In the genomic region with DNA sequence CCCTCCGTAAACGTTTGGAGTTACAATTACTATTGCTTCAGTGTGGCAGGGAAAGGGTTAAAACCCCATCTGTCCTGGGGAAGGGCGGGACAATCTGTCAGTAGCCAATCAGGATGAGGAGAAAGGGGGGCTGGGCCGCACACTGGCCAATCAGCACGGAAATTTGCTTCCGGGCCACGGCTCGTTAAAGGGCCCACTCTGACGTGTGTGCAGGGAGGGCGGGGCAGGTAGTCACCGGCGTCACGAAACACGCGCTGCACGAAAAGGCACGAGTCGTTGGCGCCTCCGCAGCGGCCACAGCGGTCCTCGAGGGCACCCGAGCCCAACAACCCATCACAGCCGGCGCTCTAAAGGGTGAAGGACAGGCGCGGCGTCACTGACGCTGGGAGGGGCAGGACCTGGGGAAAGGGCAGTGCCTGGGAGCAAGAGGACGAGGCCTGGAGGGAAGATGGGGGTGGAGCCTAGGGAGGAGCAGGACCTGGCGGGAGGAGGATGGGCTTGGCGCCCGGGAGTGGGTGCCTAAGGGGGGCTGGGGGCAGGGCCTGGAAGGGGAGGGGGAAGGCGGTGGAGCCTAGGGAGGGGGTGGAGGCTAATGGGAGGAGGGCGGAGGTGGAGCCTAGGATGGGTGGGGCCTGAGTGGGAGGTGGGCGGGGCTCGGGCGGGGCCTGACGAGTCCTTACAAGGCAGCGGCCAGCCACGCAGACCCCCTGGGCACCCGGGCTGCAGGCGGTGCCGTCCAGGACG, we compare ENCODE assay signal across 8 cellular contexts. TPM values are rescaled to one million over a fixed set of nuclear protein-coding genes. Genes with fewer than 3 reads are reported as not detected.
DNase-seq lines count a peak whose midpoint lies in the region; ATAC-seq, FAIRE-seq and TF ChIP-seq lines count a peak whose summit lies in the region.

No MANE protein-coding gene starts in this region.

- H3K4me1 ChIP-seq in thyroid gland: peaks cover 6 to 21% of the 10 kb centered on the region in 2 donors

- H3K27me3 ChIP-seq in thyroid gland: peaks cover 10% of the 10 kb centered on the region

- FAIRE-seq in GM18507 (lab: Jason Lieb, UNC): peak; percentile 82

- TF ChIP-seq CTCF in thyroid gland (IDR thresholded peaks at IDR 0.05): peak in 1 of 6 experiments; percentile 27

- no peaks in the 10 kb centered on the region for H3K36me3 ChIP-seq in thyroid gland

- no peaks in the 10 kb centered on the region for H3K9me3 ChIP-seq in thyroid gland

- DNase-seq in GM18507 (ENCODE audit: extremely low spot score, insufficient read length, low read depth) (peak; percentile 79), NCI-H146 (lab: John Stamatoyannopoulos, UW) (peak; percentile 93), T-helper 22 cell (ENCODE audit: low read depth) (peak; percentile 83), left cardiac atrium (peak; percentile 95), pons (ENCODE audit: low spot score) (peak; percentile 90), thyroid gland (peak; percentile 91 to 93)

- peak in 1 of 2 donors; percentile 15 for TF ChIP-seq POLR2A in thyroid gland (IDR thresholded peaks at IDR 0.05)

- WGBS in thyroid gland, 2 donors: 0 to 2% methylated on average over 21 to 37 of the region's 46 CpGs

- intact Hi-C loops in left cardiac atrium (cut with DNase I): no loop called here
- intact Hi-C loops in thyroid gland (cut with DNase I): no loop called here

- peak overlapping the region; percentile 96 for H3K27ac ChIP-seq in angular gyrus (ENCODE audit: low read depth, low read length)
- H3K27ac ChIP-seq in thyroid gland: peak overlapping the region; percentile 55 to 77 (median 73)

- ATAC-seq in left cardiac atrium (peak; percentile 91 to 93), GM21576 (IDR thresholded peaks at IDR 0.05; ENCODE audit: unreplicated experiment) (no peak)

- H3K4me3 ChIP-seq in thyroid gland (replicated peaks in 1 of 3): peak overlapping the region in 1 of 3 donors; percentile 34

RNA-seq across cellular contexts. Expression of a gene that starts 4.9 kb away (rescaled TPM):
- total RNA-seq in left cardiac atrium (10 to 100 TPM; 18.9 to 25.0 TPM), thyroid gland (1 to 10 TPM in 2 of 4 donors, under 1 TPM in 2; 0.27 to 5.1 (median 2.5) TPM)

RNA-seq across cellular contexts. Expression of a gene that starts 15.9 kb away (rescaled TPM):
- total RNA-seq in left cardiac atrium: not detected
- total RNA-seq in thyroid gland: not detected

RNA-seq across cellular contexts. Expression of a gene that starts 17.0 kb away (rescaled TPM):
- total RNA-seq in left cardiac atrium (1 to 10 TPM; 2.2 to 2.3 TPM), thyroid gland (1 to 10 TPM; 4.2 to 8.5 (median 5.9) TPM)

RNA-seq across cellular contexts. Expression of a gene that starts 17.8 kb away (rescaled TPM):
- total RNA-seq in left cardiac atrium (1 to 10 TPM in 1 of 2 donors, under 1 TPM in 1; 0.89 to 1.6 TPM), thyroid gland (10 to 100 TPM in 1 of 4 donors, 1 to 10 TPM in 3; 2.8 to 10.4 (median 6.3) TPM)

RNA-seq across cellular contexts. Expression of a gene that starts 28.9 kb away (rescaled TPM):
- total RNA-seq in left cardiac atrium (10 to 100 TPM; 16.1 to 18.9 TPM), thyroid gland (10 to 100 TPM; 47.0 to 64.9 (median 56.5) TPM)
